ENCODE assay signal across 15 cellular contexts in the genomic region with DNA sequence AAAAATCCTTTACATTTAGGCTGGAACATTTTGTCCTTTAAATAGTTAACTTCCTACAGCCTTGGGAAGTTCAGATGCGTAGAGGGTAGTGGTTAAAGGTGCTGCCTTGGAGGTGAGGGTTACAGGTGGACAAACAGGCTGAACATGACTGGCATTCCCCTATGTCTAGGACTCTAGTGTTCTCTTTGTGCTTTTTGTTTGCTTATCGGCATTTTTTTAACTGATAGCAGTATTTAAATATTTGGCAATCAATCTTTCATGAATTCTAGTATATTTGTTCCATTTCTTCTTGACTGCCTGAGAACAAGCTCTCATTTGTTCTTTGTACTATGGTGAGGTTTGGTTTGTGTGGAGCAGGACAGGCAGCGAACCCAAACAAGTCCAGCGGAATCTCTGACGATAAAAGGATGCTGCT.
"Had no signal": no experiment of that assay in that cellular context is flagged by ENCODE, and none has a peak within 500 bp of the region (broad histone marks: within the 10 kb centered on the region; RNA-seq: fewer than 3 reads in every experiment).

No MANE protein-coding gene starts in this region.

- H3K36me3 ChIP-seq: cardiac muscle cell, colonic mucosa, upper lobe of right lung had no signal

- ATAC-seq: activated CD8-positive, alpha-beta memory T cell treated with anti-CD3 and anti-CD28 coated beads, Interleukin-2, amount 10 ng/mL, durations not matched to agents 7 days and 5 days; activated T-cell treated with anti-CD3 and anti-CD28 coated beads, Interleukin-2, amount 50 U/mL, for 4 hours; natural killer cell; upper lobe of right lung had no signal

- H3K4me3 ChIP-seq: cardiac muscle cell, colonic mucosa, lung, upper lobe of right lung had no signal

- H3K9me3 Mint-ChIP-seq: activated naive CD8-positive, alpha-beta T cell treated with anti-CD3 and anti-CD28 coated beads for 36 hours; natural killer cell had no signal

- H3K27ac Mint-ChIP-seq: activated CD8-positive, alpha-beta memory T cell treated with anti-CD3 and anti-CD28 coated beads, Interleukin-2, amount 10 ng/mL, durations not matched to agents 7 days and 5 days; activated naive CD8-positive, alpha-beta T cell treated with anti-CD3 and anti-CD28 coated beads for 36 hours; natural killer cell had no signal

- H3K27me3 Mint-ChIP-seq: activated CD8-positive, alpha-beta memory T cell treated with anti-CD3 and anti-CD28 coated beads, Interleukin-2, amount 10 ng/mL, durations not matched to agents 7 days and 5 days had no signal

- DNase-seq: activated CD4-positive, alpha-beta T cell treated with anti-CD3 and anti-CD28 coated beads, Interleukin-2, amount 50 U/mL, for 48 hours; activated CD4-positive, CD25-positive, alpha-beta regulatory T cell treated with anti-CD3 and anti-CD28 coated beads, Interleukin-2, amount 50 U/mL, for 72 hours; activated CD8-positive, alpha-beta memory T cell treated with anti-CD3 and anti-CD28 coated beads, Interleukin-2, amount 10 ng/mL, durations not matched to agents 7 days and 5 days; activated gamma-delta T cell; activated naive CD8-positive, alpha-beta T cell treated with anti-CD3 and anti-CD28 coated beads for 36 hours; activated T-cell treated with anti-CD3 and anti-CD28 coated beads, Interleukin-2, amount 50 U/mL, for 4 hours; colonic mucosa; effector CD8-positive, alpha-beta T cell; kidney glomerular epithelial cell; natural killer cell; stimulated activated CD4-positive, alpha-beta T cell treated with anti-CD3 and anti-CD28 coated beads, Interleukin-12 subunit alpha, Interleukin-12 subunit beta, amount 100 ng/mL, for 4 hours; stimulated activated naive CD4-positive, alpha-beta T cell; upper lobe of right lung had no signal

- H3K4me3 Mint-ChIP-seq: activated CD8-positive, alpha-beta memory T cell treated with anti-CD3 and anti-CD28 coated beads, Interleukin-2, amount 10 ng/mL, durations not matched to agents 7 days and 5 days; activated naive CD8-positive, alpha-beta T cell treated with anti-CD3 and anti-CD28 coated beads for 36 hours; activated T-cell treated with anti-CD3 and anti-CD28 coated beads, Interleukin-2, amount 50 U/mL, for 4 hours; natural killer cell had no signal

- H3K36me3 Mint-ChIP-seq: activated CD8-positive, alpha-beta memory T cell treated with anti-CD3 and anti-CD28 coated beads, Interleukin-2, amount 10 ng/mL, durations not matched to agents 7 days and 5 days; activated naive CD8-positive, alpha-beta T cell treated with anti-CD3 and anti-CD28 coated beads for 36 hours; natural killer cell had no signal

- H3K27ac ChIP-seq: cardiac muscle cell, colonic mucosa, upper lobe of right lung had no signal

- H3K4me1 Mint-ChIP-seq: activated CD8-positive, alpha-beta memory T cell treated with anti-CD3 and anti-CD28 coated beads, Interleukin-2, amount 10 ng/mL, durations not matched to agents 7 days and 5 days; activated naive CD8-positive, alpha-beta T cell treated with anti-CD3 and anti-CD28 coated beads for 36 hours; natural killer cell had no signal

- H3K27me3 ChIP-seq: cardiac muscle cell, colonic mucosa, upper lobe of right lung had no signal

- H3K9me3 ChIP-seq: colonic mucosa, upper lobe of right lung had no signal
